1 cellular context compared by ENCODE assay signal in genomic region chr4:152626790-152627189, GRCh38.
TF ChIP-seq lines count a peak whose summit lies in the region.

No MANE protein-coding gene starts in this region.

TF ChIP-seq in IMR-90, 13 proteins besides CTCF, POLR2A, EP300 and RAD21:
- TF ChIP-seq SMC3 (IDR thresholded peaks at IDR 0.05; ENCODE audit: low read depth, low read length) (no peak), FOS (IDR thresholded peaks at IDR 0.05; ENCODE audit: low read depth, low read length) (no peak), MAFK (IDR thresholded peaks at IDR 0.05; ENCODE audit: low read depth, low read length) (no peak), RFX5 (IDR thresholded peaks at IDR 0.05; ENCODE audit: low read depth, low read length) (no peak), CHD1 (IDR thresholded peaks at IDR 0.05; ENCODE audit: low read depth, low read length) (no peak), MAZ (IDR thresholded peaks at IDR 0.05; ENCODE audit: borderline replicate concordance, low read depth, low read length) (no peak), BHLHE40 (IDR thresholded peaks at IDR 0.05; ENCODE audit: low read depth, low read length) (no peak)
- TF ChIP-seq, protein P1, sequence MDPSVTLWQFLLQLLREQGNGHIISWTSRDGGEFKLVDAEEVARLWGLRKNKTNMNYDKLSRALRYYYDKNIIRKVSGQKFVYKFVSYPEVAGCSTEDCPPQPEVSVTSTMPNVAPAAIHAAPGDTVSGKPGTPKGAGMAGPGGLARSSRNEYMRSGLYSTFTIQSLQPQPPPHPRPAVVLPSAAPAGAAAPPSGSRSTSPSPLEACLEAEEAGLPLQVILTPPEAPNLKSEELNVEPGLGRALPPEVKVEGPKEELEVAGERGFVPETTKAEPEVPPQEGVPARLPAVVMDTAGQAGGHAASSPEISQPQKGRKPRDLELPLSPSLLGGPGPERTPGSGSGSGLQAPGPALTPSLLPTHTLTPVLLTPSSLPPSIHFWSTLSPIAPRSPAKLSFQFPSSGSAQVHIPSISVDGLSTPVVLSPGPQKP (IDR thresholded peaks at IDR 0.05; ENCODE audit: borderline replicate concordance, low read depth, low read length), result no peak
